In the genomic region with DNA sequence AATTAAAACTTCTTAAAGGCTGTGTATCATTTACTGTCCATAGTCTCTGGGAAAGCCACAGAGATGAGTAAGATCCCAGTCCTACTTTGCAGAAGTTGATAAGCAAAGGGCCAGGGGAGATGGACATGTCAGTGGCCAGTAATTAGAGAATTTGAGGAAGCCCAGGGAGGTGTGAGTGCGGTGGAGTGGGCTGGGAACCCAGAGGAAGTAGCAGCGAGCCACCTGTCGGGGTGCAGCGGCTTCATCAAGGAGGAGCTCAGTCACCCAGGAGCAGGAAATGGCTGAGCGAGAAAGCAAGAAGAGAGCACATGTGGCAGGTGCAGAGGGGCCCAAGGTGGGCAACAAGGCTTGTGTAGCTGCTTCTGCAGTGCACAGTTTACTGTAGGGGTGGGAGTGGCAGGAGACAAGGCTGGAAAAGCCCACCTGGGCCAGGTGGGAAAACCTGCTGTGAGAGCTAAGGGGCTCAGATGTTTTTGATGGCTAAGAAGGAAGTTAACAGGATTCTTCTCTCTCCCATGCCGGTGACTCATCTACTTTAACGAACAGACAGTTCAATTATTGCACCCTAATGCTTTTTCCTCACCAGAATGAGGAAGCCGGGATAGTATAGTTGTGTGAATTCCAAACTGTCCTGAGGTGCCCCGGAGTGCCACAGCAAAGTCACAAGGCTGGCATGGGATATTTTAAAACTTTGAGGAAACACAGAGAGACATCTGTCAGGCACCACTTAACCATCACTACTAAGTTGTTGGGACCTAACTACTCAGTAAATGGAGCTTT, we compare ENCODE assay signal across 8 cellular contexts. TPM values are rescaled to one million over a fixed set of nuclear protein-coding genes. Genes with fewer than 3 reads are reported as not detected.
A peak's percentile ranks its signal among the peaks of the same experiment; 100 is the strongest.
DNase-seq lines count a peak whose midpoint lies in the region; ATAC-seq and TF ChIP-seq lines count a peak whose summit lies in the region.

No MANE protein-coding gene starts in this region.

- H3K9ac ChIP-seq in GM23248 (no peak overlapping the region), MM.1S (ENCODE audit: low read length) (no peak overlapping the region)

- H3K27me3 ChIP-seq in gastroesophageal sphincter = no peaks in the 10 kb centered on the region
- no peaks in the 10 kb centered on the region for H3K27me3 ChIP-seq in GM23248 (replicated peaks; ENCODE audit: insufficient read depth)
- H3K27me3 ChIP-seq in prostate gland (replicated peaks; ENCODE audit: insufficient read depth) = no peaks in the 10 kb centered on the region
- no peaks in the 10 kb centered on the region for H3K27me3 ChIP-seq in MM.1S (replicated peaks; ENCODE audit: insufficient read depth, low read length)

- H3K79me2 ChIP-seq in GM23248 (ENCODE audit: insufficient read depth) (peaks cover 25% of the 10 kb centered on the region; the same call in 1 of the 2 replicates), MM.1S (ENCODE audit: low read length) (peaks cover 98% of the 10 kb centered on the region)

- H3K9me2 ChIP-seq in GM23248 (ENCODE audit: insufficient read depth) (no peaks in the 10 kb centered on the region), MM.1S (replicated peaks; ENCODE audit: insufficient read depth, low read length) (no peaks in the 10 kb centered on the region)

- H3K36me3 ChIP-seq in gastroesophageal sphincter (no peaks in the 10 kb centered on the region), GM23248 (ENCODE audit: low read depth) (no peaks in the 10 kb centered on the region), prostate gland (no peaks in the 10 kb centered on the region), MM.1S (replicated peaks; ENCODE audit: insufficient read depth, low read length) (no peaks in the 10 kb centered on the region)

- 85 to 90% methylated on average over 6 of the region's 9 CpGs for WGBS in gastroesophageal sphincter (ENCODE audit: low coverage in 1 of 2), 2 donors
- 77 to 84% methylated on average over 9 of the region's 9 CpGs for WGBS in GM23248 (ENCODE audit: low coverage in 1 of 2, low lambda C conversion rate in 2 of 2, missing lambda C conversion rate in 2 of 2), 2 experiments
- WGBS in prostate gland = 72% methylated on average over 9 of the region's 9 CpGs

- TF ChIP-seq CTCF in gastroesophageal sphincter (IDR thresholded peaks at IDR 0.05) = no peak
- no peak for TF ChIP-seq CTCF in prostate gland (IDR thresholded peaks at IDR 0.05)
- no peak for TF ChIP-seq CTCF in MM.1S (IDR thresholded peaks at IDR 0.05; ENCODE audit: low read length)

- peak; percentile 43 for ATAC-seq in GM18861 (IDR thresholded peaks at IDR 0.05; ENCODE audit: unreplicated experiment)
- peak; percentile 41 for ATAC-seq in HG02938 (IDR thresholded peaks at IDR 0.05; ENCODE audit: unreplicated experiment)
- peak; percentile 73 for ATAC-seq in gastroesophageal sphincter

- in situ Hi-C loops in GM23248 (cut with MboI) = no loop called here

- no peak overlapping the region for H3K4me2 ChIP-seq in GM23248 (ENCODE audit: unreplicated experiment)
- no peak overlapping the region for H3K4me2 ChIP-seq in MM.1S (ENCODE audit: low read depth, low read length)

- H3K4me3 ChIP-seq in gastroesophageal sphincter (no peak overlapping the region), GM23248 (no peak overlapping the region), prostate gland (no peak overlapping the region), MM.1S (ENCODE audit: low read length) (no peak overlapping the region)

- TF ChIP-seq EP300 in gastroesophageal sphincter (IDR thresholded peaks at IDR 0.05) = no peak

- H3K27ac ChIP-seq in gastroesophageal sphincter = no peak overlapping the region
- no peak overlapping the region for H3K27ac ChIP-seq in GM23248
- H3K27ac ChIP-seq in prostate gland = no peak overlapping the region
- no peak overlapping the region for H3K27ac ChIP-seq in MM.1S (ENCODE audit: low read length)

- H3F3A ChIP-seq in GM23248 (ENCODE audit: insufficient read depth) (no peaks in the 10 kb centered on the region; the same call in 1 of the 2 replicates), MM.1S (ENCODE audit: insufficient read depth, low read length) (peaks cover 8% of the 10 kb centered on the region)

- intact Hi-C loops in prostate gland (cut with DNase I) = no loop called here

- H4K20me1 ChIP-seq in GM23248 (ENCODE audit: insufficient read depth) = no peaks in the 10 kb centered on the region
- H4K20me1 ChIP-seq in MM.1S (ENCODE audit: insufficient read depth, low read length) = no peaks in the 10 kb centered on the region

- H3K4me1 ChIP-seq in gastroesophageal sphincter (peaks cover 0 to 17% (median 0%) of the 10 kb centered on the region in 3 donors), GM23248 (ENCODE audit: insufficient read depth) (peaks cover 4% of the 10 kb centered on the region; the same call in 1 of the 2 replicates), prostate gland (replicated peaks) (no peaks in the 10 kb centered on the region), MM.1S (ENCODE audit: low read length) (peaks cover 40% of the 10 kb centered on the region)

- DNase-seq in T-helper 1 cell (peak in 4 of 5 donors; percentile 16 to 39 (median 22)), GM23248 (no peak), prostate gland (ENCODE audit: low spot score) (no peak), occipital lobe (lab: John Stamatoyannopoulos, UW) (no peak), MM.1S (no peak)

- TF ChIP-seq POLR2A in gastroesophageal sphincter (IDR thresholded peaks at IDR 0.05) = no peak
- no peak for TF ChIP-seq POLR2A in prostate gland (IDR thresholded peaks at IDR 0.05)

- H3K9me3 ChIP-seq in gastroesophageal sphincter = no peaks in the 10 kb centered on the region
- H3K9me3 ChIP-seq in GM23248 (ENCODE audit: low read depth) = no peaks in the 10 kb centered on the region
- H3K9me3 ChIP-seq in prostate gland = no peaks in the 10 kb centered on the region
- H3K9me3 ChIP-seq in MM.1S (replicated peaks; ENCODE audit: insufficient read depth, low read length) = no peaks in the 10 kb centered on the region

- H2AFZ ChIP-seq in GM23248 (no peak overlapping the region), MM.1S (ENCODE audit: low read length) (no peak overlapping the region)

RNA-seq across cellular contexts. Expression of gene MGAT5, which starts 34.8 kb away (rescaled TPM):
- 10 to 100 TPM; 32.4 to 65.9 (median 46.6) TPM for total RNA-seq in gastroesophageal sphincter
- total RNA-seq in GM23248 (2014; rRNA removed; shearing (Covaris generic)) = 15.9 and 23.1 TPM in 2 replicates
- polyA plus RNA-seq in GM23248 (2016; fragmentation: Nextera tagmentation; extraction: Ambion mirVana) = 1.8 and 4.9 TPM in 2 replicates
- 10 to 100 TPM; 20.1 to 83.2 TPM for total RNA-seq in prostate gland
- 70.3 TPM for total RNA-seq in occipital lobe

Comparison
In these comparisons a context has a peak if more than half of its experiments do, and no peak if none do; other contexts are left out.
1. DNase-seq: peak in T-helper 1 cell (4 of 5); none in GM23248 (single experiment), prostate gland (single experiment), occipital lobe (single experiment) and MM.1S (single experiment).
2. Peak in every context shown above with its lines, with median percentiles within 50 percentile points of each other: ATAC-seq.